ENCODE assay signal across 1 cellular context in the genomic region with DNA sequence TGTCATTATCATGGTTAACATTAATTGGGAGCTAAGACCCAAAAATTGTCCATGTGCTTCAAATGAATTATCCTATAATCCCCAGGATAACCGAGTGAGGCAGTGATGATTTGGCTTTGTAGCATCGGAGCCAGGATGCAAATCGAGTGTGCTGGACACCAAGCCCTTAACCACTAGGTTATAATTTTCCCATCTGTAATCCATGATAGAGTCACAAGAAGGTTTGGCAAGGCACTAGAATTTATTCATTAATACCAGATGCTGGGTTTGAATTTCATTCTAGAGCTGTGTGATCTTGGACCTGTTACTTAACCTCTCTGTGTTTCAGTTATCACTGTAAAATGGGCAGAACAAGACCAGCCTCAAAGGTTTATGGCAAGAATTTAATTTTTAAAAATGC.
TF ChIP-seq lines count a peak whose summit lies in the region.

No MANE protein-coding gene starts in this region.

TF ChIP-seq in IMR-90, 13 proteins besides CTCF, POLR2A, EP300 and RAD21:
- no peak for TF ChIP-seq BHLHE40 (IDR thresholded peaks at IDR 0.05; ENCODE audit: low read depth, low read length)
- no peak for TF ChIP-seq MAFK (IDR thresholded peaks at IDR 0.05; ENCODE audit: low read depth, low read length)
- TF ChIP-seq MAZ (IDR thresholded peaks at IDR 0.05; ENCODE audit: borderline replicate concordance, low read depth, low read length), result no peak
- no peak for TF ChIP-seq CHD1 (IDR thresholded peaks at IDR 0.05; ENCODE audit: low read depth, low read length)
- no peak for TF ChIP-seq SMC3 (IDR thresholded peaks at IDR 0.05; ENCODE audit: low read depth, low read length)
